Comparison of ENCODE assay signal across 1 cellular context in the genomic region with DNA sequence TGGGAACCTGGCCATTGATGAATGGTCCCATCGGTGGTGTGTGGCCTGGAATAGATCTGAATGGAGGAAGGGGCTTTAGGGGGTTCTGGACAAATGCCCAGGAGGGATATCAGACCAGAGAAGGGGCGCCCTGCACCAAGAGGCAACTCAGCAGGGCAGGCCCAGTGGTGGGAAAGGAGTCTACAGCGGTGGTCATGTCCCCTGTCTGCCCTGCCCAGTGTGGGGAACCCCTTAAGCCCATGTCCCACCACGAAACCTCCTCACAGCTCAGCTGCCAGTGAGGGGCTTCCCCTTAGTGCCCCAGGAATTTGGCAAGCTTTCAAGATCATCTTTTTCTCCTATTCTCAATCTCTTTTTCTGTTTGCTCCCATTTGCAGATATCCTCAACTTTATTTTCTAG.
TF ChIP-seq lines count a peak whose summit lies in the region.

No MANE protein-coding gene starts in this region.

TF ChIP-seq in K562, 482 proteins besides CTCF, POLR2A, EP300 and RAD21 (continued from another document):
- TF ChIP-seq, protein P1, sequence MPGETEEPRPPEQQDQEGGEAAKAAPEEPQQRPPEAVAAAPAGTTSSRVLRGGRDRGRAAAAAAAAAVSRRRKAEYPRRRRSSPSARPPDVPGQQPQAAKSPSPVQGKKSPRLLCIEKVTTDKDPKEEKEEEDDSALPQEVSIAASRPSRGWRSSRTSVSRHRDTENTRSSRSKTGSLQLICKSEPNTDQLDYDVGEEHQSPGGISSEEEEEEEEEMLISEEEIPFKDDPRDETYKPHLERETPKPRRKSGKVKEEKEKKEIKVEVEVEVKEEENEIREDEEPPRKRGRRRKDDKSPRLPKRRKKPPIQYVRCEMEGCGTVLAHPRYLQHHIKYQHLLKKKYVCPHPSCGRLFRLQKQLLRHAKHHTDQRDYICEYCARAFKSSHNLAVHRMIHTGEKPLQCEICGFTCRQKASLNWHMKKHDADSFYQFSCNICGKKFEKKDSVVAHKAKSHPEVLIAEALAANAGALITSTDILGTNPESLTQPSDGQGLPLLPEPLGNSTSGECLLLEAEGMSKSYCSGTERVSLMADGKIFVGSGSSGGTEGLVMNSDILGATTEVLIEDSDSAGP (CRISPR knock-in tag; IDR thresholded peaks at IDR 0.05), result no peak
- no peak for TF ChIP-seq PCBP1 (IDR thresholded peaks at IDR 0.05; ENCODE audit: low read depth, low read length, poor library complexity, severe bottlenecking)
- TF ChIP-seq NFRKB (IDR thresholded peaks at IDR 0.05; ENCODE audit: low read depth), result no peak
- no peak for TF ChIP-seq SMARCE1 (IDR thresholded peaks at IDR 0.05)
- TF ChIP-seq, protein P2, sequence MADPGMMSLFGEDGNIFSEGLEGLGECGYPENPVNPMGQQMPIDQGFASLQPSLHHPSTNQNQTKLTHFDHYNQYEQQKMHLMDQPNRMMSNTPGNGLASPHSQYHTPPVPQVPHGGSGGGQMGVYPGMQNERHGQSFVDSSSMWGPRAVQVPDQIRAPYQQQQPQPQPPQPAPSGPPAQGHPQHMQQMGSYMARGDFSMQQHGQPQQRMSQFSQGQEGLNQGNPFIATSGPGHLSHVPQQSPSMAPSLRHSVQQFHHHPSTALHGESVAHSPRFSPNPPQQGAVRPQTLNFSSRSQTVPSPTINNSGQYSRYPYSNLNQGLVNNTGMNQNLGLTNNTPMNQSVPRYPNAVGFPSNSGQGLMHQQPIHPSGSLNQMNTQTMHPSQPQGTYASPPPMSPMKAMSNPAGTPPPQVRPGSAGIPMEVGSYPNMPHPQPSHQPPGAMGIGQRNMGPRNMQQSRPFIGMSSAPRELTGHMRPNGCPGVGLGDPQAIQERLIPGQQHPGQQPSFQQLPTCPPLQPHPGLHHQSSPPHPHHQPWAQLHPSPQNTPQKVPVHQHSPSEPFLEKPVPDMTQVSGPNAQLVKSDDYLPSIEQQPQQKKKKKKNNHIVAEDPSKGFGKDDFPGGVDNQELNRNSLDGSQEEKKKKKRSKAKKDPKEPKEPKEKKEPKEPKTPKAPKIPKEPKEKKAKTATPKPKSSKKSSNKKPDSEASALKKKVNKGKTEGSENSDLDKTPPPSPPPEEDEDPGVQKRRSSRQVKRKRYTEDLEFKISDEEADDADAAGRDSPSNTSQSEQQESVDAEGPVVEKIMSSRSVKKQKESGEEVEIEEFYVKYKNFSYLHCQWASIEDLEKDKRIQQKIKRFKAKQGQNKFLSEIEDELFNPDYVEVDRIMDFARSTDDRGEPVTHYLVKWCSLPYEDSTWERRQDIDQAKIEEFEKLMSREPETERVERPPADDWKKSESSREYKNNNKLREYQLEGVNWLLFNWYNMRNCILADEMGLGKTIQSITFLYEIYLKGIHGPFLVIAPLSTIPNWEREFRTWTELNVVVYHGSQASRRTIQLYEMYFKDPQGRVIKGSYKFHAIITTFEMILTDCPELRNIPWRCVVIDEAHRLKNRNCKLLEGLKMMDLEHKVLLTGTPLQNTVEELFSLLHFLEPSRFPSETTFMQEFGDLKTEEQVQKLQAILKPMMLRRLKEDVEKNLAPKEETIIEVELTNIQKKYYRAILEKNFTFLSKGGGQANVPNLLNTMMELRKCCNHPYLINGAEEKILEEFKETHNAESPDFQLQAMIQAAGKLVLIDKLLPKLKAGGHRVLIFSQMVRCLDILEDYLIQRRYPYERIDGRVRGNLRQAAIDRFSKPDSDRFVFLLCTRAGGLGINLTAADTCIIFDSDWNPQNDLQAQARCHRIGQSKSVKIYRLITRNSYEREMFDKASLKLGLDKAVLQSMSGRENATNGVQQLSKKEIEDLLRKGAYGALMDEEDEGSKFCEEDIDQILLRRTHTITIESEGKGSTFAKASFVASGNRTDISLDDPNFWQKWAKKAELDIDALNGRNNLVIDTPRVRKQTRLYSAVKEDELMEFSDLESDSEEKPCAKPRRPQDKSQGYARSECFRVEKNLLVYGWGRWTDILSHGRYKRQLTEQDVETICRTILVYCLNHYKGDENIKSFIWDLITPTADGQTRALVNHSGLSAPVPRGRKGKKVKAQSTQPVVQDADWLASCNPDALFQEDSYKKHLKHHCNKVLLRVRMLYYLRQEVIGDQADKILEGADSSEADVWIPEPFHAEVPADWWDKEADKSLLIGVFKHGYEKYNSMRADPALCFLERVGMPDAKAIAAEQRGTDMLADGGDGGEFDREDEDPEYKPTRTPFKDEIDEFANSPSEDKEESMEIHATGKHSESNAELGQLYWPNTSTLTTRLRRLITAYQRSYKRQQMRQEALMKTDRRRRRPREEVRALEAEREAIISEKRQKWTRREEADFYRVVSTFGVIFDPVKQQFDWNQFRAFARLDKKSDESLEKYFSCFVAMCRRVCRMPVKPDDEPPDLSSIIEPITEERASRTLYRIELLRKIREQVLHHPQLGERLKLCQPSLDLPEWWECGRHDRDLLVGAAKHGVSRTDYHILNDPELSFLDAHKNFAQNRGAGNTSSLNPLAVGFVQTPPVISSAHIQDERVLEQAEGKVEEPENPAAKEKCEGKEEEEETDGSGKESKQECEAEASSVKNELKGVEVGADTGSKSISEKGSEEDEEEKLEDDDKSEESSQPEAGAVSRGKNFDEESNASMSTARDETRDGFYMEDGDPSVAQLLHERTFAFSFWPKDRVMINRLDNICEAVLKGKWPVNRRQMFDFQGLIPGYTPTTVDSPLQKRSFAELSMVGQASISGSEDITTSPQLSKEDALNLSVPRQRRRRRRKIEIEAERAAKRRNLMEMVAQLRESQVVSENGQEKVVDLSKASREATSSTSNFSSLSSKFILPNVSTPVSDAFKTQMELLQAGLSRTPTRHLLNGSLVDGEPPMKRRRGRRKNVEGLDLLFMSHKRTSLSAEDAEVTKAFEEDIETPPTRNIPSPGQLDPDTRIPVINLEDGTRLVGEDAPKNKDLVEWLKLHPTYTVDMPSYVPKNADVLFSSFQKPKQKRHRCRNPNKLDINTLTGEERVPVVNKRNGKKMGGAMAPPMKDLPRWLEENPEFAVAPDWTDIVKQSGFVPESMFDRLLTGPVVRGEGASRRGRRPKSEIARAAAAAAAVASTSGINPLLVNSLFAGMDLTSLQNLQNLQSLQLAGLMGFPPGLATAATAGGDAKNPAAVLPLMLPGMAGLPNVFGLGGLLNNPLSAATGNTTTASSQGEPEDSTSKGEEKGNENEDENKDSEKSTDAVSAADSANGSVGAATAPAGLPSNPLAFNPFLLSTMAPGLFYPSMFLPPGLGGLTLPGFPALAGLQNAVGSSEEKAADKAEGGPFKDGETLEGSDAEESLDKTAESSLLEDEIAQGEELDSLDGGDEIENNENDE (IDR thresholded peaks at IDR 0.05; ENCODE audit: low read depth, low read length), result no peak
- TF ChIP-seq MLX (CRISPR knock-in tag; conservative IDR thresholded peaks at IDR 0.05), result no peak
- no peak for TF ChIP-seq ETV1 (tag; conservative IDR thresholded peaks at IDR 0.05; ENCODE audit: low read depth)
